In genomic region chr12:13570005-13570694, GRCh38 we compare ENCODE assay signal across 12 cellular contexts.
"Had no signal": no experiment of that assay in that cellular context is flagged by ENCODE, and none has a peak within 500 bp of the region (broad histone marks: within the 10 kb centered on the region; RNA-seq: fewer than 3 reads in every experiment).

No MANE protein-coding gene starts in this region.

- DNase-seq: activated CD4-positive, alpha-beta T cell treated with anti-CD3 and anti-CD28 coated beads for 4 hours; activated naive CD4-positive, alpha-beta T cell treated with anti-CD3 and anti-CD28 coated beads, Interleukin-2, amount 10 ng/mL, durations not matched to agents 7 days and 5 days; adrenal gland; body of pancreas; glutamatergic neuron; lower lobe of right lung; naive thymus-derived CD4-positive, alpha-beta T cell; T-cell; uterus; WERI-Rb-1 had no signal

- H3K4me1 Mint-ChIP-seq: activated naive CD4-positive, alpha-beta T cell treated with anti-CD3 and anti-CD28 coated beads, Interleukin-2, amount 10 ng/mL, durations not matched to agents 7 days and 5 days; activated T-helper 17 cell treated with anti-CD3 and anti-CD28 coated beads, Interleukin-2, amount 50 U/mL, for 72 hours; naive thymus-derived CD4-positive, alpha-beta T cell; T-cell had no signal

- H3K4me3 Mint-ChIP-seq: activated naive CD4-positive, alpha-beta T cell treated with anti-CD3 and anti-CD28 coated beads, Interleukin-2, amount 10 ng/mL, durations not matched to agents 7 days and 5 days; activated T-helper 17 cell treated with anti-CD3 and anti-CD28 coated beads, Interleukin-2, amount 50 U/mL, for 72 hours; dendritic cell treated with granulocyte-macrophage colony-stimulating factor and Interleukin-4, amounts not matched to agents 40 ng/mL and 50 ng/mL, for 4 days; naive thymus-derived CD4-positive, alpha-beta T cell; T-cell had no signal

- H3K27me3 Mint-ChIP-seq: dendritic cell treated with granulocyte-macrophage colony-stimulating factor and Interleukin-4, amounts not matched to agents 40 ng/mL and 50 ng/mL, for 4 days had no signal

- H3K27ac ChIP-seq: adrenal gland, body of pancreas, lower lobe of right lung, uterus, WERI-Rb-1 had no signal

- H3K9me3 Mint-ChIP-seq: activated naive CD4-positive, alpha-beta T cell treated with anti-CD3 and anti-CD28 coated beads, Interleukin-2, amount 10 ng/mL, durations not matched to agents 7 days and 5 days; activated T-helper 17 cell treated with anti-CD3 and anti-CD28 coated beads, Interleukin-2, amount 50 U/mL, for 72 hours; dendritic cell treated with granulocyte-macrophage colony-stimulating factor and Interleukin-4, amounts not matched to agents 40 ng/mL and 50 ng/mL, for 4 days; T-cell had no signal

- H3K9me3 ChIP-seq: adrenal gland, body of pancreas, lower lobe of right lung, uterus had no signal

- H3K4me3 ChIP-seq: adrenal gland, body of pancreas, lower lobe of right lung, uterus had no signal

- H3K27me3 ChIP-seq: adrenal gland, body of pancreas, uterus had no signal

- H3K4me1 ChIP-seq: adrenal gland, body of pancreas, lower lobe of right lung, uterus had no signal

- H3K36me3 Mint-ChIP-seq: activated naive CD4-positive, alpha-beta T cell treated with anti-CD3 and anti-CD28 coated beads, Interleukin-2, amount 10 ng/mL, durations not matched to agents 7 days and 5 days; naive thymus-derived CD4-positive, alpha-beta T cell; T-cell had no signal

- H3K36me3 ChIP-seq: adrenal gland, lower lobe of right lung, uterus, WERI-Rb-1 had no signal

- H3K27ac Mint-ChIP-seq: activated naive CD4-positive, alpha-beta T cell treated with anti-CD3 and anti-CD28 coated beads, Interleukin-2, amount 10 ng/mL, durations not matched to agents 7 days and 5 days; activated T-helper 17 cell treated with anti-CD3 and anti-CD28 coated beads, Interleukin-2, amount 50 U/mL, for 72 hours; dendritic cell treated with granulocyte-macrophage colony-stimulating factor and Interleukin-4, amounts not matched to agents 40 ng/mL and 50 ng/mL, for 4 days; naive thymus-derived CD4-positive, alpha-beta T cell; T-cell had no signal

- ATAC-seq: activated T-helper 17 cell treated with anti-CD3 and anti-CD28 coated beads, Interleukin-2, amount 50 U/mL, for 72 hours; body of pancreas; lower lobe of right lung; naive thymus-derived CD4-positive, alpha-beta T cell; T-cell had no signal
